34 cellular contexts compared by ENCODE assay signal in genomic region chr3:124802702-124803101, GRCh38.
DNase-seq lines count a peak whose midpoint lies in the region; ATAC-seq and TF ChIP-seq lines count a peak whose summit lies in the region.
"Had no signal": no experiment of that assay in that cellular context is flagged by ENCODE, and none has a peak within 500 bp of the region (broad histone marks: within the 10 kb centered on the region; RNA-seq: fewer than 3 reads in every experiment).

No MANE protein-coding gene starts in this region.

- no peaks in the 10 kb centered on the region for H3K9me3 ChIP-seq in left ventricle myocardium inferior (replicated peaks)
- H3K9me3 ChIP-seq: right lobe of liver, SK-N-SH, spleen, transverse colon had no signal

- H3K4me3 ChIP-seq in left ventricle myocardium inferior = no peak overlapping the region
- H3K4me3 ChIP-seq: GM23248, lung, right lobe of liver, spleen, transverse colon had no signal

- peaks cover 43% of the 10 kb centered on the region for H3K4me1 ChIP-seq in left ventricle myocardium inferior

- H3K27me3 ChIP-seq in left ventricle myocardium inferior (ENCODE audit: low read depth) = no peaks in the 10 kb centered on the region
- H3K27me3 ChIP-seq: brain microvascular endothelial cell, right lobe of liver, spleen, transverse colon had no signal

- H3K27me3 Mint-ChIP-seq in activated naive CD8-positive, alpha-beta T cell treated with anti-CD3 and anti-CD28 coated beads, Interleukin-2, amount 50 U/mL, for 24 hours = peaks cover 6% of the 10 kb centered on the region

- ATAC-seq in Right ventricle myocardium inferior (no peak), GM19023 (IDR thresholded peaks at IDR 0.05; ENCODE audit: unreplicated experiment) (no peak)
- no peak for ATAC-seq in activated naive CD8-positive, alpha-beta T cell treated with anti-CD3 and anti-CD28 coated beads, Interleukin-2, amount 50 U/mL, for 24 hours
- ATAC-seq: activated CD4-positive, CD25-positive, alpha-beta regulatory T cell treated with anti-CD3 and anti-CD28 coated beads, Interleukin-2, amount 50 U/mL, for 24 hours; activated CD8-positive, alpha-beta memory T cell treated with anti-CD3 and anti-CD28 coated beads, Interleukin-2, amount 10 ng/mL, durations not matched to agents 7 days and 5 days; natural killer cell treated with Interleukin-12 subunit alpha and Interleukin-12 subunit beta and Interleukin-15 and Interleukin-18, amount 100 ng/mL, for 72 hours; right lobe of liver had no signal

- H3K36me3 ChIP-seq in left ventricle myocardium inferior = peaks cover 13% of the 10 kb centered on the region
- H3K36me3 ChIP-seq: spleen, transverse colon had no signal

- H3K36me3 Mint-ChIP-seq in activated naive CD8-positive, alpha-beta T cell treated with anti-CD3 and anti-CD28 coated beads, Interleukin-2, amount 50 U/mL, for 24 hours (ENCODE audit: low read depth) = no peaks in the 10 kb centered on the region
- H3K36me3 Mint-ChIP-seq: activated CD8-positive, alpha-beta memory T cell treated with anti-CD3 and anti-CD28 coated beads, Interleukin-2, amount 10 ng/mL, durations not matched to agents 7 days and 5 days; natural killer cell treated with Interleukin-12 subunit alpha and Interleukin-12 subunit beta and Interleukin-15 and Interleukin-18, amount 100 ng/mL, for 72 hours had no signal

- H3K4me3 Mint-ChIP-seq in activated naive CD8-positive, alpha-beta T cell treated with anti-CD3 and anti-CD28 coated beads, Interleukin-2, amount 50 U/mL, for 24 hours = no peak overlapping the region
- H3K4me3 Mint-ChIP-seq: activated CD8-positive, alpha-beta memory T cell treated with anti-CD3 and anti-CD28 coated beads, Interleukin-2, amount 10 ng/mL, durations not matched to agents 7 days and 5 days; natural killer cell treated with Interleukin-12 subunit alpha and Interleukin-12 subunit beta and Interleukin-15 and Interleukin-18, amount 100 ng/mL, for 72 hours; stimulated activated naive CD8-positive, alpha-beta T cell treated with anti-CD3 and anti-CD28 coated beads, Interleukin-15, Interleukin-2, amounts not matched to agents 100 ng/mL and 50 ng/mL, for 24 hours; T-helper 1 cell treated with Interleukin-12 subunit alpha and Interleukin-12 subunit beta and Interleukin-4 antibody, amounts not matched to agents 30 μg/mL and 1 μg/mL, for 36 hours had no signal

- H3K27ac Mint-ChIP-seq in activated naive CD8-positive, alpha-beta T cell treated with anti-CD3 and anti-CD28 coated beads, Interleukin-2, amount 50 U/mL, for 24 hours = no peak overlapping the region
- H3K27ac Mint-ChIP-seq: activated CD8-positive, alpha-beta memory T cell treated with anti-CD3 and anti-CD28 coated beads, Interleukin-2, amount 10 ng/mL, durations not matched to agents 7 days and 5 days; natural killer cell treated with Interleukin-12 subunit alpha and Interleukin-12 subunit beta and Interleukin-15 and Interleukin-18, amount 100 ng/mL, for 72 hours; stimulated activated naive CD8-positive, alpha-beta T cell treated with anti-CD3 and anti-CD28 coated beads, Interleukin-15, Interleukin-2, amounts not matched to agents 100 ng/mL and 50 ng/mL, for 24 hours; T-helper 1 cell treated with Interleukin-12 subunit alpha and Interleukin-12 subunit beta and Interleukin-4 antibody, amounts not matched to agents 30 μg/mL and 1 μg/mL, for 36 hours had no signal

- TF ChIP-seq CTCF in left ventricle myocardium inferior (IDR thresholded peaks at IDR 0.05; ENCODE audit: borderline replicate concordance) = no peak

- H3K27ac ChIP-seq in left ventricle myocardium inferior (replicated peaks) = peak overlapping the region; percentile 88
- H3K27ac ChIP-seq: brain microvascular endothelial cell, epithelial cell of prostate, GM23248, right lobe of liver, spleen, transverse colon had no signal

- no peaks in the 10 kb centered on the region for H3K4me1 Mint-ChIP-seq in activated naive CD8-positive, alpha-beta T cell treated with anti-CD3 and anti-CD28 coated beads, Interleukin-2, amount 50 U/mL, for 24 hours
- H3K4me1 Mint-ChIP-seq: activated CD8-positive, alpha-beta memory T cell treated with anti-CD3 and anti-CD28 coated beads, Interleukin-2, amount 10 ng/mL, durations not matched to agents 7 days and 5 days had no signal

- no peaks in the 10 kb centered on the region for H3K9me3 Mint-ChIP-seq in activated naive CD8-positive, alpha-beta T cell treated with anti-CD3 and anti-CD28 coated beads, Interleukin-2, amount 50 U/mL, for 24 hours
- H3K9me3 Mint-ChIP-seq: natural killer cell treated with Interleukin-12 subunit alpha and Interleukin-12 subunit beta and Interleukin-15 and Interleukin-18, amount 100 ng/mL, for 72 hours; stimulated activated naive CD8-positive, alpha-beta T cell treated with anti-CD3 and anti-CD28 coated beads, Interleukin-15, Interleukin-2, amounts not matched to agents 100 ng/mL and 50 ng/mL, for 24 hours; T-helper 1 cell treated with Interleukin-12 subunit alpha and Interleukin-12 subunit beta and Interleukin-4 antibody, amounts not matched to agents 30 μg/mL and 1 μg/mL, for 36 hours had no signal

- intact Hi-C loops in left ventricle myocardium inferior (cut with micrococcal nuclease) = no loop called here
- intact Hi-C loops in Right ventricle myocardium inferior (cut with DNase I) = loop anchor here (5.0 kb wide), 1 partner anchor 40 kb away; no protein-coding TSS in a partner anchor

- DNase-seq in left ventricle myocardium inferior = no peak
- no peak for DNase-seq in Right ventricle myocardium inferior (ENCODE audit: missing footprints)
- peak; percentile 48 to 67 for DNase-seq in hippocampal formation (lab: John Stamatoyannopoulos, UW)
- DNase-seq in nucleus accumbens (lab: John Stamatoyannopoulos, UW) = peak in 39 of 56 donors; percentile 16 to 69 (median 41)
- no peak for DNase-seq in islet precursor cell
- DNase-seq in activated naive CD8-positive, alpha-beta T cell treated with anti-CD3 and anti-CD28 coated beads, Interleukin-2, amount 50 U/mL, for 24 hours = no peak
- no peak for DNase-seq in NCI-H2081 (lab: John Stamatoyannopoulos, UW)
- DNase-seq: activated CD4-positive, alpha-beta T cell treated with anti-CD3 and anti-CD28 coated beads, Interleukin-2, amount 50 U/mL, for 4 hours; activated CD8-positive, alpha-beta memory T cell treated with anti-CD3 and anti-CD28 coated beads, Interleukin-2, amount 10 ng/mL, durations not matched to agents 7 days and 5 days; activated T-cell treated with anti-CD3 and anti-CD28 coated beads, Interleukin-2, amount 50 U/mL, for 48 hours; brain microvascular endothelial cell; DND-41; effector CD4-positive, alpha-beta T cell; GF-D8; GM23248; kidney; MM.1S; NCI-H1105 treated with DMSO at 0.1 percent for 48 hours; NCI-H187 treated with DMSO at 0.1 percent for 48 hours; NCI-H2227 treated with DMSO at 0.1 percent for 48 hours; NCI-H526; right lobe of liver; SK-N-SH; stimulated activated CD4-positive, alpha-beta T cell treated with anti-CD3 and anti-CD28 coated beads, Interleukin-2, amount 100 ng/mL, for 24 hours; stimulated activated CD8-positive, alpha-beta memory T cell treated with anti-CD3 and anti-CD28 coated beads, Interleukin-4, amount 100 ng/mL, for 48 hours; transverse colon had no signal

Comparison
In these comparisons a context has a peak if more than half of its experiments do, and no peak if none do; other contexts are left out.
1. DNase-seq: peak in hippocampal formation (2 of 2) and nucleus accumbens (39 of 56); none in left ventricle myocardium inferior (single experiment), Right ventricle myocardium inferior (single experiment), islet precursor cell (single experiment), activated naive CD8-positive, alpha-beta T cell treated with anti-CD3 and anti-CD28 coated beads, Interleukin-2, amount 50 U/mL, for 24 hours (single experiment) and NCI-H2081 (0 of 2).